ENCODE assay signal across 8 cellular contexts in the genomic region with DNA sequence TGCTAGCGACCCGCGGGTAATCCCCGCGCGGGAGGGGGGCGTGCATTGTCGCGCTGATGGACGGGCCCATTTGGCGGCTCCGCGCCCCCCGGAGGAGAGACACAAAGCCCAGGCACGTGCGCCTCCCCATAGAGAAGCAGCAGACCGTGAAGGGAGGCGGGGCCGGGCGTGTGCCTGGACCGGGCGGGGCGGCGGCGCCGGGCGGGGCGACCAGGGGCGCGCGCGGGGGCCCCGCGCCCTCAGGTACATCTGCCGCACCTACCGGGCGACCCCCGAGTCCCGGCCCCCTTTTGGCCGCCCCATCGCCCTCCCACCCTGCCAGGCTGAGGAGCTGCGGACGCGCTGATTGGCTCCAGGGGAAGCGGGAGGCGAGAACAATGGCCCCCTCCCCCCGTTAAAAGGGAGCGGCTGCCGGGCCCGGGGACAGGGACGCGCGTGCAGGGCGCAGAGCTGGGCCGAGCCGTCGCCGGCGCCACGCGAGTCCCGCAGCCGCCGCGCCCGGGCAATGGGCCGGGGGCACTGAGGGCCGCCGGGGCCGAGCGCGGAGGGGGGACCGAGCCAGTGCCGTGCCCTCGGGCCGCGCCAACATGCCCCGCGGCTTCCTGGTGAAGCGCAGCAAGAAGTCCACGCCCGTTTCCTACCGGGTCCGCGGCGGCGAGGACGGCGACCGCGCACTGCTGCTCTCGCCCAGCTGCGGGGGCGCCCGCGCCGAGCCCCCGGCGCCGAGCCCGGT. TPM values are rescaled to one million over a fixed set of nuclear protein-coding genes. Genes with fewer than 3 reads are reported as not detected.
DNase-seq lines count a peak whose midpoint lies in the region; ATAC-seq, FAIRE-seq and TF ChIP-seq lines count a peak whose summit lies in the region.

A gene with protein sequence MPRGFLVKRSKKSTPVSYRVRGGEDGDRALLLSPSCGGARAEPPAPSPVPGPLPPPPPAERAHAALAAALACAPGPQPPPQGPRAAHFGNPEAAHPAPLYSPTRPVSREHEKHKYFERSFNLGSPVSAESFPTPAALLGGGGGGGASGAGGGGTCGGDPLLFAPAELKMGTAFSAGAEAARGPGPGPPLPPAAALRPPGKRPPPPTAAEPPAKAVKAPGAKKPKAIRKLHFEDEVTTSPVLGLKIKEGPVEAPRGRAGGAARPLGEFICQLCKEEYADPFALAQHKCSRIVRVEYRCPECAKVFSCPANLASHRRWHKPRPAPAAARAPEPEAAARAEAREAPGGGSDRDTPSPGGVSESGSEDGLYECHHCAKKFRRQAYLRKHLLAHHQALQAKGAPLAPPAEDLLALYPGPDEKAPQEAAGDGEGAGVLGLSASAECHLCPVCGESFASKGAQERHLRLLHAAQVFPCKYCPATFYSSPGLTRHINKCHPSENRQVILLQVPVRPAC (plus strand): TSS at position 424 of the 733 bp plus-strand sequence. CDS start 164 bp downstream, at position 588.

- peak within 1 kb of the TSS; percentile 54 for H3K27ac Mint-ChIP-seq in activated CD4-positive, alpha-beta memory T cell treated with anti-CD3 and anti-CD28 coated beads, Interleukin-2, amount 10 ng/mL, durations not matched to agents 7 days and 5 days

- H3K9me3 ChIP-seq in iPS-20b (ENCODE audit: insufficient read depth, low read depth, low read length): no peaks in the 10 kb centered on the region

- H3K4me3 ChIP-seq in GM08714 (ENCODE audit: low read length) (peak within 1 kb of the TSS; percentile 51), iPS-20b (ENCODE audit: low read length) (peak within 1 kb of the TSS; percentile 62; the same call in 1 of the 2 replicates)

- H3K27ac ChIP-seq in iPS-20b (ENCODE audit: low read length) (no peak within 1 kb of the TSS), temporal lobe (ENCODE audit: low read depth, low read length) (peak within 1 kb of the TSS; percentile 56)

- no peak for FAIRE-seq in urothelium cell line (lab: Jason Lieb, UNC)

- H3K4me1 Mint-ChIP-seq in activated CD4-positive, alpha-beta memory T cell treated with anti-CD3 and anti-CD28 coated beads, Interleukin-2, amount 10 ng/mL, durations not matched to agents 7 days and 5 days: peaks cover 8% of the 10 kb centered on the region

- peak within 1 kb of the TSS; percentile 48; the same call in 1 of the 2 replicates for H3K9ac ChIP-seq in iPS-20b (ENCODE audit: low read depth, low read length)

- H3K36me3 Mint-ChIP-seq in activated CD4-positive, alpha-beta memory T cell treated with anti-CD3 and anti-CD28 coated beads, Interleukin-2, amount 10 ng/mL, durations not matched to agents 7 days and 5 days (ENCODE audit: low read depth): peaks cover 2% of the 10 kb centered on the region

- CTCF ChIA-PET in activated CD4-positive, alpha-beta memory T cell treated with anti-CD3 and anti-CD28 coated beads, Interleukin-2, amount 10 ng/mL, durations not matched to agents 7 days and 5 days (lab: Charles Lee): no interaction called here

- H3K27me3 Mint-ChIP-seq in activated CD4-positive, alpha-beta memory T cell treated with anti-CD3 and anti-CD28 coated beads, Interleukin-2, amount 10 ng/mL, durations not matched to agents 7 days and 5 days: peaks cover 66% of the 10 kb centered on the region

- POLR2A ChIA-PET in activated CD4-positive, alpha-beta memory T cell treated with anti-CD3 and anti-CD28 coated beads, Interleukin-2, amount 10 ng/mL, durations not matched to agents 7 days and 5 days (lab: Charles Lee): no interaction called here

- H3K9me3 Mint-ChIP-seq in activated CD4-positive, alpha-beta memory T cell treated with anti-CD3 and anti-CD28 coated beads, Interleukin-2, amount 10 ng/mL, durations not matched to agents 7 days and 5 days: no peaks in the 10 kb centered on the region

- peak; percentile 98 for DNase-seq in NCI-H1417 treated with DMSO at 0.1 percent for 48 hours (lab: John Stamatoyannopoulos, UW)
- no peak for DNase-seq in activated CD4-positive, alpha-beta memory T cell treated with anti-CD3 and anti-CD28 coated beads, Interleukin-2, amount 10 ng/mL, durations not matched to agents 7 days and 5 days
- no peak for DNase-seq in urothelium cell line (ENCODE audit: low spot score)
- DNase-seq in omental fat pad (ENCODE audit: low spot score): no peak

- peaks cover 97% of the 10 kb centered on the region for H3K27me3 ChIP-seq in iPS-20b (ENCODE audit: insufficient read depth, low read length)

- H3K4me3 Mint-ChIP-seq in activated CD4-positive, alpha-beta memory T cell treated with anti-CD3 and anti-CD28 coated beads, Interleukin-2, amount 10 ng/mL, durations not matched to agents 7 days and 5 days: peak within 1 kb of the TSS; percentile 43

- TF ChIP-seq CTCF in omental fat pad (IDR thresholded peaks at IDR 0.05): no peak

- H3K36me3 ChIP-seq in iPS-20b (ENCODE audit: insufficient read depth, low read depth, low read length): no peaks in the 10 kb centered on the region

- peaks cover 23% of the 10 kb centered on the region for H3K4me1 ChIP-seq in iPS-20b (ENCODE audit: insufficient read depth, low read length)

- no peak for ATAC-seq in omental fat pad (ENCODE audit: low FRiP score)
- ATAC-seq in GM18517 (IDR thresholded peaks at IDR 0.05; ENCODE audit: unreplicated experiment): no peak

RNA-seq across cellular contexts. Expression of the gene that starts here (rescaled TPM):
- not detected for total RNA-seq in activated CD4-positive, alpha-beta memory T cell treated with anti-CD3 and anti-CD28 coated beads, Interleukin-2, amount 10 ng/mL, durations not matched to agents 7 days and 5 days
- total RNA-seq in temporal lobe (13.3 TPM), omental fat pad (not detected)

Comparison
In these comparisons a context has a peak if more than half of its experiments do, and no peak if none do; other contexts are left out.
1. RNA of the gene that starts here (total RNA-seq): 13.3 TPM in temporal lobe (single experiment); not detected in activated CD4-positive, alpha-beta memory T cell treated with anti-CD3 and anti-CD28 coated beads, Interleukin-2, amount 10 ng/mL, durations not matched to agents 7 days and 5 days and not detected in omental fat pad; every median in the first group is over 10 times any median in the second.